8 cellular contexts compared by ENCODE assay signal in the genomic region with DNA sequence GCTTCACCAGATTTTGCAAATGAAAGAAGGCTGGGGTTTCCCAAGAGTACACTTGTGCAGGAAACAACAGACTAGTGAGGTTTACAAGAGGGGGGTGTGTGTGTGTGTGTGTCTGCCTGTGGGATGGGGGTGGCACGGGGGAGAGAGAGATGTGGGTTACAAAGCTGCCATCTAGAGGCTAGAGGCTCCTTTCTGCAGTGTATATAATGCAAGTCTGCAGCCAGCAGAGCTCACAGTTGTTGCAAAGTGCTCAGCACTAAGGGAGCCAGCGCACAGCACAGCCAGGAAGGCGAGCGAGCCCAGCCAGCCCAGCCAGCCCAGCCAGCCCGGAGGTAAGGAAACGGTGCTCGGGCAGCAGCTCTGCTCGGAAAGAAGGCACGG. TPM values are rescaled to one million over a fixed set of nuclear protein-coding genes. Genes with fewer than 3 reads are reported as not detected.
A peak's percentile ranks its signal among the peaks of the same experiment; 100 is the strongest.
DNase-seq lines count a peak whose midpoint lies in the region; ATAC-seq and TF ChIP-seq lines count a peak whose summit lies in the region.

ACKR3 (plus strand) TSS at position 233 of the 381 bp plus-strand sequence. CDS start 10,641 bp downstream, outside the sequence.

- peaks cover 21% of the 10 kb centered on the region for H3K4me1 Mint-ChIP-seq in activated T-cell treated with anti-CD3 and anti-CD28 coated beads, Interleukin-2, amount 50 U/mL, for 24 hours (ENCODE audit: low read depth)
- H3K4me1 Mint-ChIP-seq in natural killer cell = peaks cover 30 to 55% of the 10 kb centered on the region in 2 donors

- TF ChIP-seq CTCF in BJ (IDR thresholded peaks at IDR 0.05; ENCODE audit: insufficient read depth, low read depth, low read length) (peak; percentile 56), fibroblast of lung (conservative IDR thresholded peaks at IDR 0.05 in 1 of 2, IDR thresholded peaks at IDR 0.05 in 1 of 2; ENCODE audit: low read depth in 1 of 2, low read length in 2 of 2) (peak; percentile 39 to 53), natural killer cell (IDR thresholded peaks at IDR 0.05) (peak; percentile 43)

- no peaks in the 10 kb centered on the region for H3K79me2 ChIP-seq in fibroblast of lung (ENCODE audit: control insufficient read depth, insufficient read depth, low read length)

- no peak within 1 kb of the TSS for H3K27ac ChIP-seq in fibroblast of lung (ENCODE audit: insufficient read depth, low read length)

- H3K27ac Mint-ChIP-seq in activated T-cell treated with anti-CD3 and anti-CD28 coated beads, Interleukin-2, amount 50 U/mL, for 24 hours = no peak within 1 kb of the TSS
- H3K27ac Mint-ChIP-seq in natural killer cell = peak within 1 kb of the TSS; percentile 81 to 90

- no peak within 1 kb of the TSS for H2AFZ ChIP-seq in fibroblast of lung (ENCODE audit: low read length)

- no peak within 1 kb of the TSS for H3K9ac ChIP-seq in fibroblast of lung (ENCODE audit: insufficient read depth, low read length)

- H4K20me1 ChIP-seq in fibroblast of lung (ENCODE audit: control insufficient read depth, extremely low read depth, insufficient read depth, low read length) = no peaks in the 10 kb centered on the region

- DNase-seq in BJ (ENCODE audit: low read depth) (peak; percentile 68), GM19238 (ENCODE audit: insufficient read length, low spot score) (peak; percentile 80), NOMO-1 treated with dmso at 0.1 percent for 144 hours (lab: John Stamatoyannopoulos, UW; ENCODE audit: unreplicated experiment) (peak; percentile 61), fibroblast of lung (ENCODE audit: low read depth in 2 of 2) (peak; percentile 80 to 90), natural killer cell (peak; percentile 63)
- DNase-seq in activated T-cell treated with anti-CD3 and anti-CD28 coated beads, Interleukin-2, amount 50 U/mL, for 24 hours = peak; percentile 69
- DNase-seq in stimulated activated naive CD8-positive, alpha-beta T cell treated with anti-CD3 and anti-CD28 coated beads, Interleukin-15, Interleukin-2, amounts not matched to agents 100 U/mL and 50 U/mL, for 24 hours = peak; percentile 50

- no peaks in the 10 kb centered on the region for H3K36me3 Mint-ChIP-seq in activated T-cell treated with anti-CD3 and anti-CD28 coated beads, Interleukin-2, amount 50 U/mL, for 24 hours (ENCODE audit: low read depth)
- H3K36me3 Mint-ChIP-seq in natural killer cell = no peaks in the 10 kb centered on the region

- H3K9me3 ChIP-seq in fibroblast of lung (ENCODE audit: control insufficient read depth, insufficient read depth, low read depth, low read length) = no peaks in the 10 kb centered on the region

- intact Hi-C loops in natural killer cell (cut with micrococcal nuclease) = loop anchor here (1.0 to 2.0 kb wide), 5 partner anchors 23 to 216 kb away; no protein-coding TSS in a partner anchor

- H3K36me3 ChIP-seq in BJ (ENCODE audit: control insufficient read depth, insufficient read depth, low read length) (no peaks in the 10 kb centered on the region), fibroblast of lung (ENCODE audit: control insufficient read depth, insufficient read depth, low read length) (no peaks in the 10 kb centered on the region)

- CTCF ChIA-PET in BJ (lab: Yijun Ruan, JAX) = interaction anchor here (0.6 to 6.0 kb wide), 19 partner anchors 10 to 497 kb away, joined by 3 to 50 read pairs (median 4); no protein-coding TSS in a partner anchor

- H3K27me3 ChIP-seq in BJ (ENCODE audit: control insufficient read depth, insufficient read depth, low read length) = peaks cover 22% of the 10 kb centered on the region
- H3K27me3 ChIP-seq in fibroblast of lung (ENCODE audit: control insufficient read depth, insufficient read depth, low read length) = peaks cover 25% of the 10 kb centered on the region

- ATAC-seq in HG03378 (IDR thresholded peaks at IDR 0.05; ENCODE audit: unreplicated experiment) (peak; percentile 81), natural killer cell (peak; percentile 90 to 95 (median 94))
- ATAC-seq in stimulated activated naive CD8-positive, alpha-beta T cell treated with anti-CD3 and anti-CD28 coated beads, Interleukin-15, Interleukin-2, amounts not matched to agents 100 U/mL and 50 U/mL, for 24 hours = peak; percentile 91

- peaks cover 3% of the 10 kb centered on the region for H3K27me3 Mint-ChIP-seq in activated T-cell treated with anti-CD3 and anti-CD28 coated beads, Interleukin-2, amount 50 U/mL, for 24 hours
- no peaks in the 10 kb centered on the region for H3K27me3 Mint-ChIP-seq in natural killer cell (ENCODE audit: low read depth in 2 of 2)

- no peaks in the 10 kb centered on the region for H3K4me1 ChIP-seq in fibroblast of lung (ENCODE audit: control insufficient read depth, extremely low read depth, insufficient read depth, low read length)

- H3K4me2 ChIP-seq in fibroblast of lung (ENCODE audit: extremely low read depth, insufficient read depth, low read length) = peak within 1 kb of the TSS; percentile 8

- no peaks in the 10 kb centered on the region for H3K9me3 Mint-ChIP-seq in activated T-cell treated with anti-CD3 and anti-CD28 coated beads, Interleukin-2, amount 50 U/mL, for 24 hours
- no peaks in the 10 kb centered on the region for H3K9me3 Mint-ChIP-seq in natural killer cell

- POLR2A ChIA-PET in BJ (lab: Charles Lee) = interaction anchor here (0.5 to 1.0 kb wide), 2 partner anchors 93 to 110 kb away, joined by 3 to 7 read pairs; no protein-coding TSS in a partner anchor

- peak within 1 kb of the TSS; percentile 37 for H3K4me3 ChIP-seq in BJ (ENCODE audit: low read depth, low read length)
- H3K4me3 ChIP-seq in fibroblast of lung (replicated peaks in 1 of 4; ENCODE audit: control extremely low read depth in 1 of 4, insufficient read depth in 1 of 4, low read depth in 3 of 4, low read length in 4 of 4) = peak within 1 kb of the TSS in 2 of 4 experiments; percentile 16 to 40

- peak within 1 kb of the TSS; percentile 76 for H3K4me3 Mint-ChIP-seq in activated T-cell treated with anti-CD3 and anti-CD28 coated beads, Interleukin-2, amount 50 U/mL, for 24 hours
- H3K4me3 Mint-ChIP-seq in natural killer cell = peak within 1 kb of the TSS; percentile 91

RNA-seq across cellular contexts. Expression of gene ACKR3, which starts in this region (rescaled TPM):
- 4.6 and 6.6 TPM in 2 replicates for polyA plus RNA-seq in BJ (2011; rRNA removed)
- 3.6 and 6.5 TPM in 2 replicates for polyA minus RNA-seq in BJ (2011; rRNA and poly(A)+ RNA removed)
- total RNA-seq in fibroblast of lung = 0.17 and 2.3 TPM in 2 replicates
- polyA plus RNA-seq in fibroblast of lung = 1.5 and 2.8 TPM in 2 replicates
- polyA plus RNA-seq in fibroblast of lung (2012) = 0.58 and 0.63 TPM in 2 replicates
- polyA minus RNA-seq in fibroblast of lung (ENCODE audit: low replicate concordance) = 1.2 TPM in 1 of 2 replicates, not detected in the other
- total RNA-seq in natural killer cell = 1 to 10 TPM; 4.4 to 5.5 (median 4.6) TPM
